19 cellular contexts compared by ENCODE assay signal in the genomic region with DNA sequence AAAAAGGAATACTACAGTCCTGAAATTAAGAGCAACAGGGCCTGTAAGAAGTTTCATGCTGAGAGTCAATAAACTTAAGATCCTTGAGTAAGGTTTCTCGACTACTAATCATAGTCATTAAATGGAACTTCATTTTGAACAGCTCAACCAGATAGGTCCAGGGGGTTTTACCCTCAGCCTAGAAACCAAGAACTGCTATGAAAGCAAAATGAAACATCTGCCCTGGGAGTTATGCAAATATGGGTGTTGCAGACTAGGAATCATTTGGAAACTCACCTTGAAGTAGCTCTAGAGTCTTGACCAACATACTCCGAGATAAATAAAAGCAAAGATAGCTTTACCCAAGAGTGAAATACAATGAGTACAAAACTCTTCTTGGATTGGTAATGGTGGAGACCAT.
A peak's percentile ranks its signal among the peaks of the same experiment; 100 is the strongest.
DNase-seq lines count a peak whose midpoint lies in the region; ATAC-seq, FAIRE-seq and TF ChIP-seq lines count a peak whose summit lies in the region.
"Had no signal": no experiment of that assay in that cellular context is flagged by ENCODE, and none has a peak within 500 bp of the region (broad histone marks: within the 10 kb centered on the region; RNA-seq: fewer than 3 reads in every experiment).

No MANE protein-coding gene starts in this region.

- TF ChIP-seq CTCF in GM12878 (IDR thresholded peaks at IDR 0.05 in 2 of 3, conservative IDR thresholded peaks at IDR 0.05 in 1 of 3; ENCODE audit: control insufficient read depth in 2 of 3, extremely low read depth in 1 of 3, insufficient read depth in 1 of 3, low read depth in 3 of 3, low read length in 3 of 3) (no peak), dorsolateral prefrontal cortex (IDR thresholded peaks at IDR 0.05 in 54 of 56, conservative IDR thresholded peaks at IDR 0.05 in 2 of 56; ENCODE audit: low read depth in 1 of 56, partially characterized antibody in 56 of 56) (no peak)

- BruUV-seq in GM12878 (replicated peaks; lab: Mats Ljungman, UMichigan) = no TSS peak

- no peaks in the 10 kb centered on the region for H3K27me3 ChIP-seq in GM12878 (replicated peaks in 1 of 2; ENCODE audit: control insufficient read depth in 2 of 2, insufficient read depth in 2 of 2, low read length in 1 of 2)
- no peaks in the 10 kb centered on the region for H3K27me3 ChIP-seq in dorsolateral prefrontal cortex
- H3K27me3 ChIP-seq: MG63, SJSA1 had no signal

- no peak for TF ChIP-seq RAD21 in GM12878 (IDR thresholded peaks at IDR 0.05; ENCODE audit: insufficient read depth, low read depth, low read length)

- RAD21 ChIA-PET in GM12878 (lab: Charles Lee; ENCODE audit: unreplicated experiment) = interaction anchor here (1.3 kb wide), 1 partner anchor 14 kb away, joined by 4 read pairs; no protein-coding TSS in a partner anchor

- H3K4me2 ChIP-seq in GM12878 (ENCODE audit: control insufficient read depth, insufficient read depth) = no peak overlapping the region

- H3K27ac ChIP-seq in GM12878 (ENCODE audit: control insufficient read depth, insufficient read depth) (no peak overlapping the region), dorsolateral prefrontal cortex (no peak overlapping the region)
- H3K27ac ChIP-seq: C4-2B, SJSA1 had no signal

- CTCF ChIA-PET in GM12878 (lab: Yijun Ruan, JAX) = interaction anchor here (1.2 to 1.5 kb wide), 2 partner anchors 22 to 24 kb away, joined by 4 to 5 read pairs; no protein-coding TSS in a partner anchor

- no peaks in the 10 kb centered on the region for H4K20me1 ChIP-seq in GM12878 (ENCODE audit: control insufficient read depth, insufficient read depth)

- peak; percentile 82 for ATAC-seq in GM18868 (IDR thresholded peaks at IDR 0.05; ENCODE audit: unreplicated experiment)
- peak; percentile 89 for ATAC-seq in HG02610 (IDR thresholded peaks at IDR 0.05; ENCODE audit: unreplicated experiment)
- ATAC-seq in HG03442 (IDR thresholded peaks at IDR 0.05; ENCODE audit: unreplicated experiment) = peak; percentile 64
- ATAC-seq in GM12878 = peak; percentile 87
- ATAC-seq in HG02981 (IDR thresholded peaks at IDR 0.05; ENCODE audit: unreplicated experiment) = no peak
- ATAC-seq in HG02970 (IDR thresholded peaks at IDR 0.05; ENCODE audit: low FRiP score, unreplicated experiment) = no peak
- ATAC-seq: PC-3 had no signal

- POLR2A ChIA-PET in GM12878 (lab: Charles Lee) = no interaction called here

- DNase-seq in GM12878 (ENCODE audit: low read depth, low spot score) (peak; percentile 19), dorsolateral prefrontal cortex (no peak), NCI-H1436 (lab: John Stamatoyannopoulos, UW) (no peak)
- DNase-seq: Caco-2, EL, HFFc6, Karpas-422, MG63, NCI-H1092 treated with DMSO at 0.1 percent for 48 hours, NCI-H187, PC-3, T-helper 2 cell had no signal

- WGBS in GM12878 (ENCODE audit: insufficient coverage, insufficient replicate concordance, low lambda C conversion rate, missing lambda C conversion rate) = 0% methylated on average over 2 of the region's 2 CpGs

- no peaks in the 10 kb centered on the region for H3K9me3 ChIP-seq in GM12878 (replicated peaks; ENCODE audit: control insufficient read depth, insufficient read depth, low read length)
- H3K9me3 ChIP-seq: Caco-2, MG63, SJSA1 had no signal

- H2AFZ ChIP-seq in GM12878 (ENCODE audit: control insufficient read depth, low read depth, low read length) = no peak overlapping the region

- H3K4me1 ChIP-seq in GM12878 (ENCODE audit: control insufficient read depth, insufficient read depth, low read length) = no peaks in the 10 kb centered on the region
- H3K4me1 ChIP-seq: Caco-2 had no signal

- TF ChIP-seq POLR2A in GM12878 (IDR thresholded peaks at IDR 0.05; ENCODE audit: low read depth, low read length) = no peak

- H3K79me2 ChIP-seq in GM12878 (ENCODE audit: control insufficient read depth, insufficient read depth, low read length) = no peaks in the 10 kb centered on the region

- no peak overlapping the region for H3K4me3 ChIP-seq in GM12878
- no peak overlapping the region for H3K4me3 ChIP-seq in dorsolateral prefrontal cortex
- H3K4me3 ChIP-seq: MG63, SJSA1 had no signal

- SMC1A ChIA-PET in GM12878 (lab: Charles Lee; ENCODE audit: uncharacterized antibody, unreplicated experiment) = interaction anchor here (1.0 to 2.3 kb wide), 7 partner anchors 9 to 86 kb away, joined by 3 to 9 read pairs (median 4); no protein-coding TSS in a partner anchor

- FAIRE-seq in GM12878 (lab: Jason Lieb, UNC) = no peak

- no peak overlapping the region for H3K9ac ChIP-seq in GM12878 (ENCODE audit: control insufficient read depth, insufficient read depth, low read length)

- in situ Hi-C loops in GM12878 (cut with MboI) = no loop called here

- intact Hi-C loops in GM12878 (cut with micrococcal nuclease; ENCODE audit: unreplicated experiment) = no loop called here
- intact Hi-C loops in dorsolateral prefrontal cortex (cut with DNase I) = no loop called here

- H3K36me3 ChIP-seq in GM12878 (ENCODE audit: control insufficient read depth in 2 of 2, insufficient read depth in 2 of 2, low read length in 1 of 2) = no peaks in the 10 kb centered on the region
- H3K36me3 ChIP-seq: MG63, SJSA1 had no signal

- no peak for TF ChIP-seq EP300 in GM12878 (IDR thresholded peaks at IDR 0.05; ENCODE audit: borderline replicate concordance in 1 of 2, control insufficient read depth in 1 of 2, low read depth in 2 of 2, low read length in 2 of 2)

TF ChIP-seq in GM12878, 131 proteins besides CTCF, POLR2A, EP300 and RAD21:
- TF ChIP-seq ZNF217 (IDR thresholded peaks at IDR 0.05) (no peak), ASH2L (IDR thresholded peaks at IDR 0.05; ENCODE audit: borderline replicate concordance, low read depth) (no peak), POU2F2 (IDR thresholded peaks at IDR 0.05; ENCODE audit: borderline replicate concordance, low read depth, low read length) (peak; percentile 28; the same call in 1 of the 3 replicates)

Comparison
In these comparisons a context has a peak if more than half of its experiments do, and no peak if none do; other contexts are left out.
1. ATAC-seq: peak in GM18868 (single experiment), HG02610 (single experiment), HG03442 (single experiment) and GM12878 (single experiment); none in HG02981 (single experiment) and HG02970 (single experiment).